ENCODE assay signal across 9 cellular contexts in genomic region chr3:193816656-193817311, GRCh38.
DNase-seq lines count a peak whose midpoint lies in the region; ATAC-seq, FAIRE-seq and TF ChIP-seq lines count a peak whose summit lies in the region.
"Had no signal": no experiment of that assay in that cellular context is flagged by ENCODE, and none has a peak within 500 bp of the region (broad histone marks: within the 10 kb centered on the region; RNA-seq: fewer than 3 reads in every experiment).

No MANE protein-coding gene starts in this region.

- TF ChIP-seq CTCF in A673 (conservative IDR thresholded peaks at IDR 0.05; ENCODE audit: low read depth, low read length), result no peak
- TF ChIP-seq CTCF in RWPE1 (conservative IDR thresholded peaks at IDR 0.05; ENCODE audit: low read depth), result no peak

- FAIRE-seq in urothelium cell line (lab: Jason Lieb, UNC), result no peak

- DNase-seq in A673 (ENCODE audit: low spot score) (peak; percentile 84), NCI-H2081 (lab: John Stamatoyannopoulos, UW) (peak; percentile 78 to 88), HPDE6-E6E7 (ENCODE audit: extremely low spot score) (no peak), RWPE1 (ENCODE audit: low spot score) (no peak), urothelium cell line (ENCODE audit: low spot score) (no peak)
- DNase-seq: activated CD4-positive, alpha-beta T cell treated with anti-CD3 and anti-CD28 coated beads, Interleukin-2, amount 50 U/mL, for 1 hour had no signal

- H3K9me3 ChIP-seq in A673 (ENCODE audit: low read depth, low read length, poor library complexity, severe bottlenecking), result no peaks in the 10 kb centered on the region
- no peaks in the 10 kb centered on the region for H3K9me3 ChIP-seq in ectodermal cell (ENCODE audit: control insufficient read depth, low read length)
- no peaks in the 10 kb centered on the region for H3K9me3 ChIP-seq in mesodermal cell (ENCODE audit: control insufficient read depth, low read length)

- intact Hi-C loops in A673 (cut with micrococcal nuclease; ENCODE audit: unreplicated experiment), result no loop called here

- 10 to 11% methylated on average over 13 to 14 of the region's 14 CpGs for WGBS in ectodermal cell, 2 experiments
- 18 to 21% methylated on average over 2 to 8 of the region's 14 CpGs for WGBS in mesodermal cell (ENCODE audit: insufficient coverage in 2 of 2), 2 experiments

- no peak for ATAC-seq in GM18868 (IDR thresholded peaks at IDR 0.05; ENCODE audit: unreplicated experiment)

- POLR2A ChIA-PET in A673 (lab: Charles Lee; ENCODE audit: low non-redundant PET), result no interaction called here
- POLR2A ChIA-PET in RWPE1 (lab: Yijun Ruan, JAX; ENCODE audit: low non-redundant PET), result no interaction called here

- BruUV-seq in A673 (replicated peaks; lab: Mats Ljungman, UMichigan), result no TSS peak

- H3K4me1 ChIP-seq in A673 (ENCODE audit: insufficient read depth, low read length, poor library complexity, severe bottlenecking) (peaks cover 38% of the 10 kb centered on the region), ectodermal cell (ENCODE audit: control insufficient read depth, insufficient read depth, low read length) (peaks cover 32% of the 10 kb centered on the region), mesodermal cell (ENCODE audit: control insufficient read depth, insufficient read depth, low read length, poor library complexity, severe bottlenecking) (peaks cover 5% of the 10 kb centered on the region)

- H3K27ac ChIP-seq in A673 (ENCODE audit: low read depth, low read length, poor library complexity, severe bottlenecking) (peak overlapping the region; percentile 49), ectodermal cell (ENCODE audit: insufficient read depth, low read depth, low read length, poor library complexity, severe bottlenecking) (peak overlapping the region; percentile 57), mesodermal cell (ENCODE audit: low read depth, low read length, severe bottlenecking) (peak overlapping the region; percentile 43), RWPE1 (no peak overlapping the region)

- H3K27me3 ChIP-seq in A673 (replicated peaks; ENCODE audit: insufficient read depth, low read depth, low read length, poor library complexity) (no peaks in the 10 kb centered on the region), ectodermal cell (ENCODE audit: control insufficient read depth, insufficient read depth, low read length, poor library complexity, severe bottlenecking) (no peaks in the 10 kb centered on the region)

- H3K4me3 ChIP-seq in A673 (ENCODE audit: low read depth, low read length, poor library complexity, severe bottlenecking), result no peak overlapping the region
- no peak overlapping the region for H3K4me3 ChIP-seq in ectodermal cell (ENCODE audit: insufficient read depth, low read depth, low read length)
- no peak overlapping the region for H3K4me3 ChIP-seq in mesodermal cell (ENCODE audit: extremely low read depth, insufficient read depth, low read length, poor library complexity, severe bottlenecking)

- H3K36me3 ChIP-seq in A673 (ENCODE audit: insufficient read depth, low read length, poor library complexity, severe bottlenecking) (no peaks in the 10 kb centered on the region), ectodermal cell (ENCODE audit: control insufficient read depth, insufficient read depth, low read length) (no peaks in the 10 kb centered on the region), mesodermal cell (ENCODE audit: control insufficient read depth, insufficient read depth, low read length) (no peaks in the 10 kb centered on the region)

- CTCF ChIA-PET in A673 (lab: Charles Lee) (interaction anchor here (1.0 kb wide), 1 partner anchor 499 kb away, joined by 5 read pairs; no protein-coding TSS in a partner anchor), RWPE1 (lab: Yijun Ruan, JAX) (interaction anchor here (0.6 to 0.7 kb wide), 2 partner anchors 104 to 225 kb away, joined by 4 to 5 read pairs; no protein-coding TSS in a partner anchor)

Comparison
In these comparisons a context has a peak if more than half of its experiments do, and no peak if none do; other contexts are left out.
1. DNase-seq: peak in A673 (single experiment) and NCI-H2081 (2 of 2); none in HPDE6-E6E7 (single experiment), RWPE1 (single experiment) and urothelium cell line (single experiment).